Comparison of ENCODE assay signal across 6 cellular contexts in the genomic region with DNA sequence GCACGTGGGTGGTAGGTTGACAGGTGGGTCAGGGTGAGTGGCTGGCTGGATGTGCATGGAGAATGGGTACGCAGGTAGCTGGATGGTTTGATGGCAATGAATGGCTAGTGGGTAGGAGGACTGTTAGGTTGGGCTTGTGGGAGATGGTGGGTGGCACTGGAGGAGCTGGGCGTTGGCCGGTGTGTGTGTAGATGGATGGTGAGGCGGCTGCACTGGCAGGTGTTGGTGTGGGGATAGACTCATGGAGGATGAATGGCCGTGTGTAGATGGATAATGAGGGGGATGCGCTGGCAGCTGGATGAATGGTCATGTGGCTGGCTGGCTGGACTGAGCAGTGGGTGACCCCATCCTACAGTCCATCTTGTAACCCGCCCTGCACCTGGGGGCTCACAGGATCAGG.
DNase-seq lines count a peak whose midpoint lies in the region; ATAC-seq, FAIRE-seq and TF ChIP-seq lines count a peak whose summit lies in the region.
"Not testable (repeated sequence)": the region's sequence is repeated elsewhere in the genome, so short reads cannot be mapped to it uniquely, and the experiment has no call there.

No MANE protein-coding gene starts in this region.

- not testable (repeated sequence) for H2BK120ac ChIP-seq in H1 (replicated peaks; ENCODE audit: low read depth, low read length)

- not testable (repeated sequence) for TF ChIP-seq EP300 in H1 (IDR thresholded peaks at IDR 0.05; ENCODE audit: borderline replicate concordance in 1 of 2, low read depth in 2 of 2, low read length in 2 of 2)

- not testable (repeated sequence) for H3K27me3 ChIP-seq in bronchial epithelial cell (ENCODE audit: control insufficient read depth, insufficient read depth, low read length); H1 (replicated peaks in 1 of 4; ENCODE audit: control insufficient read depth in 3 of 4, extremely low read depth in 1 of 4, insufficient read depth in 3 of 4, low read length in 3 of 4)
- H3K27me3 ChIP-seq in lower lobe of right lung (ENCODE audit: low read depth), result peaks cover 15% of the 10 kb centered on the region

- H3K4me3 ChIP-seq in bronchial epithelial cell (ENCODE audit: low read depth, low read length); H1 (ENCODE audit: extremely low read depth in 1 of 4, insufficient read depth in 2 of 4, low read depth in 3 of 4, low read length in 4 of 4); lower lobe of right lung: not testable (repeated sequence)

- intact Hi-C loops in lower lobe of right lung (cut with DNase I), result not testable (repeated sequence)
- intact Hi-C loops in posterior vena cava (cut with DNase I), result loop anchor here in 1 of 2 donors (5.0 kb wide), 1 partner anchor 800 kb away; no protein-coding TSS in a partner anchor

- WGBS in H1 (ENCODE audit: extremely low coverage in 1 of 2, insufficient coverage in 1 of 2, insufficient read length in 1 of 2, insufficient replicate concordance in 2 of 2, low coverage in 1 of 2, low lambda C conversion rate in 2 of 2, missing lambda C conversion rate in 1 of 2), 2 experiments, result 86% methylated on average over 8 of the region's 8 CpGs; no CpG with 5 or more reads in 1 of the 2 experiments

- not testable (repeated sequence) for H2AK5ac ChIP-seq in H1 (ENCODE audit: low read depth, low read length)

- H3K14ac ChIP-seq in H1 (ENCODE audit: insufficient read length), result not testable (repeated sequence)

- not testable (repeated sequence) for H3K9me3 ChIP-seq in H1 (ENCODE audit: insufficient read depth in 2 of 2, low read depth in 1 of 2, low read length in 1 of 2); lower lobe of right lung

- H4K91ac ChIP-seq in H1 (replicated peaks; ENCODE audit: insufficient read length, low read length), result not testable (repeated sequence)

- H2AFZ ChIP-seq in H1 (ENCODE audit: low read length), result not testable (repeated sequence)

- not testable (repeated sequence) for TF ChIP-seq RAD21 in H1 (IDR thresholded peaks at IDR 0.05 in 1 of 2, conservative IDR thresholded peaks at IDR 0.05 in 1 of 2; ENCODE audit: low read depth in 2 of 2, low read length in 2 of 2)

- H3K18ac ChIP-seq in H1 (ENCODE audit: extremely low read depth, low read length), result not testable (repeated sequence)

- not testable (repeated sequence) for TF ChIP-seq CTCF in bronchial epithelial cell (IDR thresholded peaks at IDR 0.05; ENCODE audit: insufficient read depth, low read length, severe bottlenecking); H1 (IDR thresholded peaks at IDR 0.05; ENCODE audit: control extremely low read depth in 1 of 3, insufficient read depth in 1 of 3, low read depth in 1 of 3, low read length in 3 of 3); lower lobe of right lung (IDR thresholded peaks at IDR 0.05)

- H4K8ac ChIP-seq in H1 (ENCODE audit: extremely low read depth, insufficient read depth, low read length), result not testable (repeated sequence)

- H3K4me2 ChIP-seq in H1 (ENCODE audit: insufficient read depth in 1 of 2, low read depth in 2 of 2, low read length in 2 of 2), result not testable (repeated sequence)

- not testable (repeated sequence) for H4K5ac ChIP-seq in H1 (ENCODE audit: insufficient read length, low read depth, low read length)

- 0 out of 2 replicates have a peak overlapping the region, but pooled peaks have one; percentile 46 for H2BK15ac ChIP-seq in H1 (ENCODE audit: low read length)

- not testable (repeated sequence) for H4K20me1 ChIP-seq in H1 (replicated peaks in 1 of 2; ENCODE audit: control insufficient read depth in 1 of 2, insufficient read depth in 2 of 2, low read length in 2 of 2)

- POLR2A ChIA-PET in H1 (lab: Charles Lee; ENCODE audit: partially characterized antibody), result not testable (repeated sequence)

- not testable (repeated sequence) for H2BK5ac ChIP-seq in H1 (ENCODE audit: low read depth, low read length)

- not testable (repeated sequence) for H3K4me1 ChIP-seq in H1 (replicated peaks in 1 of 4; ENCODE audit: control insufficient read depth in 3 of 4, insufficient read depth in 4 of 4, low read length in 3 of 4); lower lobe of right lung

- not testable (repeated sequence) for H3K27ac ChIP-seq in H1 (ENCODE audit: low read depth, low read length); lower lobe of right lung

- H2BK12ac ChIP-seq in H1 (ENCODE audit: low read depth, low read length), result not testable (repeated sequence)

- CTCF ChIA-PET in H1 (lab: Charles Lee; ENCODE audit: partially characterized antibody), result not testable (repeated sequence)

- FAIRE-seq in bronchial epithelial cell (lab: Jason Lieb, UNC) (peak; percentile 98), urothelium cell line (lab: Jason Lieb, UNC) (peak; percentile 70)
- FAIRE-seq in H1 (lab: Jason Lieb, UNC), result not testable (repeated sequence)

- not testable (repeated sequence) for ATAC-seq in lower lobe of right lung

- H3K79me1 ChIP-seq in H1 (ENCODE audit: low read depth, low read length), result not testable (repeated sequence)

- H3K23me2 ChIP-seq in H1 (ENCODE audit: low read depth, low read length), result not testable (repeated sequence)

- TF ChIP-seq POLR2A in H1 (IDR thresholded peaks at IDR 0.05; ENCODE audit: control extremely low read depth in 1 of 2, low read depth in 2 of 2, low read length in 2 of 2), result not testable (repeated sequence)

- H3K79me2 ChIP-seq in H1 (ENCODE audit: control insufficient read depth in 1 of 2, insufficient read depth in 2 of 2, low read length in 2 of 2), result not testable (repeated sequence)

- not testable (repeated sequence) for H2BK20ac ChIP-seq in H1 (ENCODE audit: low read length)

- H3K23ac ChIP-seq in H1 (ENCODE audit: insufficient read length), result not testable (repeated sequence)

- not testable (repeated sequence) for H3K56ac ChIP-seq in H1 (replicated peaks; ENCODE audit: insufficient read length, low read depth, low read length)

- DNase-seq in COLO668 (lab: John Stamatoyannopoulos, UW; ENCODE audit: unreplicated experiment) (peak; percentile 4), lower lobe of right lung (peak; percentile 28), posterior vena cava (ENCODE audit: low spot score) (peak; percentile 52)
- not testable (repeated sequence) for DNase-seq in bronchial epithelial cell (ENCODE audit: low read depth); H1 (ENCODE audit: low read depth in 1 of 2, low spot score in 2 of 2); urothelium cell line (ENCODE audit: low spot score)

- not testable (repeated sequence) for H3K9ac ChIP-seq in H1 (replicated peaks in 1 of 4; ENCODE audit: extremely low read depth in 1 of 4, low read depth in 3 of 4, low read length in 3 of 4)

- H3K4ac ChIP-seq in H1 (replicated peaks; ENCODE audit: insufficient read length, low read depth, low read length), result not testable (repeated sequence)

- H3K36me3 ChIP-seq in bronchial epithelial cell (ENCODE audit: control insufficient read depth, insufficient read depth, low read length); H1 (ENCODE audit: control insufficient read depth in 2 of 4, insufficient read depth in 4 of 4, low read length in 3 of 4); lower lobe of right lung: not testable (repeated sequence)
